ENCODE assay signal across 27 cellular contexts in the genomic region with DNA sequence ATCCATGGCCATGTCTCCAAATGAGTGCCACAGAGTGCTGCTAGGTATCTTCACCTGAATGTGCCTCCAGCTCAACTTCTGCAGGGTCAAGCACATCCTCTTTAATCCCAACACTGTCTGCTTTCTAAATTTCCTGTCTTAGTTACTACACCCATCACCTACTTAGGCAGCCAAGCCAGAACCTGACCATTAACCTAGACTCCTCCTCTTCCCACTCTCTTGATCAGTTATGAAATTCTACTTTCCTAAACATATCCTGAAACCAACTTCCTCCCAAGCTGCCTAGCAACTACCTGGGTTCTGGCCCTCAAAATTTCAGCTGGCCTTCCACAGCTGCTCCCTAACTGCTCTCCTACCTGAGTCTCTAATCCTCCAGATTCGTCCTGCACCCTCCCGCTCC.
"Had no signal": no experiment of that assay in that cellular context is flagged by ENCODE, and none has a peak within 500 bp of the region (broad histone marks: within the 10 kb centered on the region; RNA-seq: fewer than 3 reads in every experiment).

No MANE protein-coding gene starts in this region.

- H3K9me3 ChIP-seq: adrenal gland, body of pancreas, breast epithelium had no signal

- DNase-seq: activated CD4-positive, alpha-beta T cell treated with anti-CD3 and anti-CD28 coated beads, Interleukin-2, amount 10 ng/mL, durations not matched to agents 24 days and 14 days; activated CD4-positive, alpha-beta T cell treated with anti-CD3 and anti-CD28 coated beads, Interleukin-2, amount 50 U/mL, for 4 hours; activated CD8-positive, alpha-beta T cell treated with anti-CD3 and anti-CD28 coated beads for 36 hours; activated gamma-delta T cell treated with Interleukin-2 at 50 U/mL for 16 hours; activated naive CD4-positive, alpha-beta T cell treated with anti-CD3 and anti-CD28 coated beads for 36 hours; activated T-cell treated with anti-CD3 and anti-CD28 coated beads, Interleukin-2, amount 50 U/mL, for 24 hours; adrenal gland; body of pancreas; central memory CD4-positive, alpha-beta T cell; MM.1S; NCI-H1048; NCI-H1105 treated with DMSO at 0.1 percent for 48 hours; NCI-H1436; NCI-H1694 treated with DMSO at 0.1 percent for 48 hours; NCI-H2029; NCI-H510A; NCI-H526; NCI-H748 treated with DMSO at 0.1 percent for 48 hours; NK-92 treated with Interleukin-12 subunit alpha and Interleukin-12 subunit beta, amount 100 ng/mL, for 24 hours; OCI-M1; Right ventricle myocardium superior had no signal

- H3K36me3 ChIP-seq: adrenal gland, breast epithelium had no signal

- H3K27ac ChIP-seq: adrenal gland, body of pancreas, breast epithelium, KMS-11 had no signal

- ATAC-seq: activated CD8-positive, alpha-beta T cell treated with anti-CD3 and anti-CD28 coated beads for 36 hours; activated naive CD4-positive, alpha-beta T cell treated with anti-CD3 and anti-CD28 coated beads, Interleukin-2, amount 50 U/mL, for 72 hours; body of pancreas had no signal

- H3K4me1 ChIP-seq: adrenal gland, body of pancreas, breast epithelium had no signal

- H3K9me3 Mint-ChIP-seq: activated CD4-positive, alpha-beta T cell treated with anti-CD3 and anti-CD28 coated beads, Interleukin-2, amount 10 ng/mL, durations not matched to agents 24 days and 14 days; activated CD8-positive, alpha-beta T cell treated with anti-CD3 and anti-CD28 coated beads for 36 hours; activated naive CD4-positive, alpha-beta T cell treated with anti-CD3 and anti-CD28 coated beads for 36 hours; activated T-cell treated with anti-CD3 and anti-CD28 coated beads, Interleukin-2, amount 50 U/mL, for 24 hours; activated T-helper 2 cell treated with anti-CD3 and anti-CD28 coated beads, Interferon-gamma antibody, Interleukin-2, Interleukin-4, amounts not matched to agents 10 μg/mL and 5 μg/mL and 100 μg/mL, durations not matched to agents 14 hours and 24 hours and 36 hours; T-helper 1 cell treated with Interleukin-12 subunit alpha and Interleukin-12 subunit beta and Interleukin-4 antibody, amounts not matched to agents 30 μg/mL and 1 μg/mL, for 36 hours; T-helper 2 cell treated with Interferon-gamma antibody and Interleukin-4, amounts not matched to agents 5 μg/mL and 100 μg/mL, for 36 hours had no signal

- H3K4me3 ChIP-seq: adrenal gland, body of pancreas, breast epithelium had no signal

- H3K36me3 Mint-ChIP-seq: activated naive CD4-positive, alpha-beta T cell treated with anti-CD3 and anti-CD28 coated beads, Interleukin-2, amount 50 U/mL, for 72 hours had no signal

- H3K4me1 Mint-ChIP-seq: activated CD4-positive, alpha-beta T cell treated with anti-CD3 and anti-CD28 coated beads, Interleukin-2, amount 10 ng/mL, durations not matched to agents 24 days and 14 days had no signal

- H3K4me3 Mint-ChIP-seq: activated CD4-positive, alpha-beta T cell treated with anti-CD3 and anti-CD28 coated beads, Interleukin-2, amount 10 ng/mL, durations not matched to agents 24 days and 14 days; activated CD8-positive, alpha-beta T cell treated with anti-CD3 and anti-CD28 coated beads for 36 hours; activated naive CD4-positive, alpha-beta T cell treated with anti-CD3 and anti-CD28 coated beads for 36 hours; activated T-cell treated with anti-CD3 and anti-CD28 coated beads, Interleukin-2, amount 50 U/mL, for 24 hours; T-helper 1 cell treated with Interleukin-12 subunit alpha and Interleukin-12 subunit beta and Interleukin-4 antibody, amounts not matched to agents 30 μg/mL and 1 μg/mL, for 36 hours; T-helper 2 cell treated with Interferon-gamma antibody and Interleukin-4, amounts not matched to agents 5 μg/mL and 100 μg/mL, for 36 hours had no signal

- H3K27me3 ChIP-seq: adrenal gland, body of pancreas, breast epithelium had no signal

- H3K27ac Mint-ChIP-seq: activated CD4-positive, alpha-beta T cell treated with anti-CD3 and anti-CD28 coated beads, Interleukin-2, amount 10 ng/mL, durations not matched to agents 24 days and 14 days; activated CD8-positive, alpha-beta T cell treated with anti-CD3 and anti-CD28 coated beads for 36 hours; activated naive CD4-positive, alpha-beta T cell treated with anti-CD3 and anti-CD28 coated beads for 36 hours; activated naive CD4-positive, alpha-beta T cell treated with anti-CD3 and anti-CD28 coated beads, Interleukin-2, amount 50 U/mL, for 72 hours; activated T-cell treated with anti-CD3 and anti-CD28 coated beads, Interleukin-2, amount 50 U/mL, for 24 hours; activated T-helper 2 cell treated with anti-CD3 and anti-CD28 coated beads, Interferon-gamma antibody, Interleukin-2, Interleukin-4, amounts not matched to agents 10 μg/mL and 5 μg/mL and 100 μg/mL, durations not matched to agents 14 hours and 24 hours and 36 hours; T-helper 1 cell treated with Interleukin-12 subunit alpha and Interleukin-12 subunit beta and Interleukin-4 antibody, amounts not matched to agents 30 μg/mL and 1 μg/mL, for 36 hours; T-helper 2 cell treated with Interferon-gamma antibody and Interleukin-4, amounts not matched to agents 5 μg/mL and 100 μg/mL, for 36 hours had no signal
